In the genomic region with DNA sequence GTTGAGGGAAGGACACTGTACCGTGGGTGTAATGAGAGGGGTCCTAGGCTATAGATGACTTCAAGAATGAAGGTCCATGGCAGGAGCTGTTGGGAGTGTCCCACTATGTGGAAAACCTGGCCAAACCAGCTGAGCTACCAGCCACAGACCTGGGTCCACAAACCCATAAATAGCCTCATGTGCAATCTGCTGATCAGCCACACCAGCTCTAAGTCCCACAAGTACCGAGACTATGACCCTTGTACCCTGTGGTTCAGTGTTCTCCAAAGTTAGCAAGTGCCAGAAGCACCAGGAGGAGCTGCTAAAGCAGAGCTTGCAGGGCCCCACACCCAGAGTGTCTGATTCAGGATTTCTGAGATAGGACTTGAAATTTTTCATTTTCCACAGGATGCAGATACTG, we compare ENCODE assay signal across 17 cellular contexts.
"Had no signal": no experiment of that assay in that cellular context is flagged by ENCODE, and none has a peak within 500 bp of the region (broad histone marks: within the 10 kb centered on the region; RNA-seq: fewer than 3 reads in every experiment).

No MANE protein-coding gene starts in this region.

- DNase-seq: activated CD4-positive, alpha-beta T cell treated with anti-CD3 and anti-CD28 coated beads, Interleukin-2, amount 50 U/mL, for 48 hours; activated gamma-delta T cell; cerebellar nuclear complex; effector CD8-positive, alpha-beta T cell; gastrocnemius medialis; heart right ventricle; left cardiac atrium; mammary epithelial cell; midbrain; naive B cell; stimulated activated CD4-positive, alpha-beta T cell treated with anti-CD3 and anti-CD28 coated beads, Interleukin-15, amount 100 ng/mL, for 24 hours; stimulated activated CD4-positive, alpha-beta T cell treated with anti-CD3 and anti-CD28 coated beads, Interleukin-2, amount 100 ng/mL, for 48 hours; upper lobe of right lung had no signal

- ATAC-seq: esophagus mucosa, gastrocnemius medialis, heart right ventricle, left cardiac atrium, upper lobe of right lung had no signal

- H3K27me3 ChIP-seq: gastrocnemius medialis, right atrium auricular region, upper lobe of right lung had no signal

- H3K27ac ChIP-seq: gastrocnemius medialis, heart right ventricle, right atrium auricular region, skin epidermis, thoracic aorta, upper lobe of right lung had no signal

- H3K4me1 ChIP-seq: gastrocnemius medialis, heart right ventricle, right atrium auricular region, upper lobe of right lung had no signal

- H3K4me3 ChIP-seq: gastrocnemius medialis, heart right ventricle, right atrium auricular region, skin epidermis, thoracic aorta, upper lobe of right lung had no signal

- H3K36me3 ChIP-seq: gastrocnemius medialis, heart right ventricle, right atrium auricular region, thoracic aorta, upper lobe of right lung had no signal

- H3K9me3 ChIP-seq: gastrocnemius medialis, heart right ventricle, right atrium auricular region, thoracic aorta, upper lobe of right lung had no signal
